In genomic region chr5:160434022-160434531, GRCh38 we compare ENCODE assay signal across 8 cellular contexts. TPM values are rescaled to one million over a fixed set of nuclear protein-coding genes. Genes with fewer than 3 reads are reported as not detected.
DNase-seq lines count a peak whose midpoint lies in the region; ATAC-seq and TF ChIP-seq lines count a peak whose summit lies in the region.

No MANE protein-coding gene starts in this region.

- peaks cover 2% of the 10 kb centered on the region in 2 experiments for H3K36me3 ChIP-seq in SK-N-SH (replicated peaks in 1 of 2; ENCODE audit: control insufficient read depth in 1 of 2, insufficient read depth in 2 of 2, low read length in 1 of 2)

- H3K4me2 ChIP-seq in SK-N-SH: no peak overlapping the region

- H3K79me2 ChIP-seq in SK-N-SH (ENCODE audit: insufficient read depth): no peaks in the 10 kb centered on the region

- peaks cover 3% of the 10 kb centered on the region for H3F3A ChIP-seq in SK-N-SH (replicated peaks; ENCODE audit: insufficient read depth)

- no peaks in the 10 kb centered on the region for H4K20me1 ChIP-seq in SK-N-SH (ENCODE audit: insufficient read depth)

- POLR2A ChIA-PET in SK-N-SH (lab: Yijun Ruan, JAX): no interaction called here

- no peaks in the 10 kb centered on the region for H3K9me2 ChIP-seq in SK-N-SH

- peak; percentile 61 for DNase-seq in NCI-H2171 treated with DMSO at 0.1 percent for 48 hours (lab: John Stamatoyannopoulos, UW)
- no peak for DNase-seq in NCI-H2171 (lab: John Stamatoyannopoulos, UW)
- peak; percentile 40 for DNase-seq in NCI-H128 (lab: John Stamatoyannopoulos, UW; ENCODE audit: unreplicated experiment)
- DNase-seq in ecto neural progenitor cell (ENCODE audit: low spot score): peak; percentile 71
- no peak for DNase-seq in cerebellum (ENCODE audit: low spot score)
- DNase-seq in SIG-M5 (lab: John Stamatoyannopoulos, UW): no peak
- DNase-seq in SK-N-SH: no peak

- H2AFZ ChIP-seq in SK-N-SH (ENCODE audit: low read depth): no peak overlapping the region

- no peak for TF ChIP-seq CTCF in SK-N-SH (IDR thresholded peaks at IDR 0.05)

- H3K4me3 ChIP-seq in SK-N-SH (ENCODE audit: low read depth in 2 of 2, low read length in 1 of 2): no peak overlapping the region

- no peaks in the 10 kb centered on the region for H3K9me3 ChIP-seq in SK-N-SH

- H3K4me1 ChIP-seq in SK-N-SH (ENCODE audit: control insufficient read depth in 1 of 2, insufficient read depth in 2 of 2, low read depth in 1 of 2, low read length in 1 of 2): peaks cover 0 to 7% of the 10 kb centered on the region in 2 experiments; a peak in 2 of 4 replicates

- no peak overlapping the region for H3K9ac ChIP-seq in SK-N-SH

- H3K27ac ChIP-seq in SK-N-SH (ENCODE audit: low read depth in 2 of 2, low read length in 1 of 2): no peak overlapping the region

- TF ChIP-seq RAD21 in SK-N-SH (IDR thresholded peaks at IDR 0.05; ENCODE audit: low read length): no peak

- ATAC-seq in HG02610 (IDR thresholded peaks at IDR 0.05; ENCODE audit: unreplicated experiment): peak; percentile 80

- CTCF ChIA-PET in SK-N-SH (lab: Yijun Ruan, JAX): no interaction called here

- no peaks in the 10 kb centered on the region for H3K27me3 ChIP-seq in SK-N-SH (ENCODE audit: insufficient read depth)

- TF ChIP-seq EP300 in SK-N-SH (IDR thresholded peaks at IDR 0.05; ENCODE audit: borderline replicate concordance in 1 of 2, low read depth in 1 of 2, low read length in 1 of 2): no peak

- 98% methylated on average over 8 of the region's 9 CpGs for WGBS in SK-N-SH (ENCODE audit: low lambda C conversion rate)

TF ChIP-seq in SK-N-SH, 30 proteins besides CTCF, POLR2A, EP300 and RAD21:
- no peak for TF ChIP-seq NRF1 (IDR thresholded peaks at IDR 0.05; ENCODE audit: low read depth, low read length)

RNA-seq across cellular contexts. Expression of gene PTTG1, which starts 12.4 kb away (rescaled TPM):
- 32.8 TPM for total RNA-seq in cerebellum
- 221 and 279 TPM in 2 replicates for polyA plus RNA-seq in SK-N-SH (2012; rRNA removed)
- polyA plus RNA-seq in SK-N-SH (2012; cell fraction: cytosol; rRNA removed): 275 and 326 TPM in 2 replicates
- polyA plus RNA-seq in SK-N-SH (2012; cell fraction: nucleus; rRNA removed): 88.1 and 137 TPM in 2 replicates

RNA-seq across cellular contexts. Expression of gene SLU7, which starts 15.2 kb away (rescaled TPM):
- total RNA-seq in cerebellum: 34.8 TPM
- 22.3 and 28.3 TPM in 2 replicates for polyA plus RNA-seq in SK-N-SH (2012; rRNA removed)
- polyA plus RNA-seq in SK-N-SH (2012; cell fraction: cytosol; rRNA removed): 38.0 and 59.3 TPM in 2 replicates
- polyA plus RNA-seq in SK-N-SH (2012; cell fraction: nucleus; rRNA removed): 9.5 and 24.0 TPM in 2 replicates

RNA-seq across cellular contexts. Expression of gene FAM200C, which starts 34.2 kb away (rescaled TPM):
- total RNA-seq in cerebellum: 24.4 TPM
- 1.5 and 2.2 TPM in 2 replicates for polyA plus RNA-seq in SK-N-SH (2012; rRNA removed)
- polyA plus RNA-seq in SK-N-SH (2012; cell fraction: cytosol; rRNA removed): 1.7 and 1.8 TPM in 2 replicates
- 2.7 and 5.7 TPM in 2 replicates for polyA plus RNA-seq in SK-N-SH (2012; cell fraction: nucleus; rRNA removed)

Comparison
In these comparisons a context has a peak if more than half of its experiments do, and no peak if none do; other contexts are left out.
1. DNase-seq: peak in NCI-H2171 treated with DMSO at 0.1 percent for 48 hours (single experiment), NCI-H128 (single experiment) and ecto neural progenitor cell (single experiment); none in NCI-H2171 (single experiment), cerebellum (single experiment), SIG-M5 (single experiment) and SK-N-SH (single experiment).